8 cellular contexts compared by ENCODE assay signal in genomic region chr4:2413821-2414610, GRCh38. TPM values are rescaled to one million over a fixed set of nuclear protein-coding genes. Genes with fewer than 3 reads are reported as not detected.
DNase-seq lines count a peak whose midpoint lies in the region; ATAC-seq and TF ChIP-seq lines count a peak whose summit lies in the region.

No MANE protein-coding gene starts in this region.

- no peak for ATAC-seq in GM21528 (IDR thresholded peaks at IDR 0.05; ENCODE audit: low FRiP score, unreplicated experiment)
- no peak for ATAC-seq in GM21786 (IDR thresholded peaks at IDR 0.05; ENCODE audit: unreplicated experiment)

- POLR2A ChIA-PET in CD8-positive, alpha-beta memory T cell (lab: Charles Lee), result interaction anchor here (1.4 to 2.3 kb wide), 3 partner anchors 122 to 172 kb away, joined by 3 to 21 read pairs (median 14); partner anchors contain the start of genes FAM193A, HAUS3 and POLN

- peak; percentile 69 to 86 for TF ChIP-seq POLR2A in Peyer's patch (IDR thresholded peaks at IDR 0.05)

- H3K18ac ChIP-seq in neuronal stem cell (ENCODE audit: low read length), result peak overlapping the region; percentile 78

- H3K4me1 Mint-ChIP-seq in CD8-positive, alpha-beta memory T cell, result peaks cover 61 to 79% (median 68%) of the 10 kb centered on the region in 3 donors

- TF ChIP-seq CTCF in Peyer's patch (IDR thresholded peaks at IDR 0.05), result no peak

- no peak overlapping the region for H2BK120ac ChIP-seq in neuronal stem cell (ENCODE audit: low read depth, low read length)

- H3K27me3 Mint-ChIP-seq in CD8-positive, alpha-beta memory T cell, result peaks cover 0 to 7% of the 10 kb centered on the region in 2 donors

- peak overlapping the region; percentile 95 for H3K27ac ChIP-seq in CD8-positive, alpha-beta memory T cell (ENCODE audit: low read depth, low read length)
- H3K27ac ChIP-seq in Peyer's patch, result peak overlapping the region; percentile 72 to 98 (median 88)
- H3K27ac ChIP-seq in neuronal stem cell (replicated peaks; ENCODE audit: low read length), result no peak overlapping the region

- H2BK5ac ChIP-seq in neuronal stem cell (ENCODE audit: low read length), result no peak overlapping the region

- no peaks in the 10 kb centered on the region for H3K36me3 ChIP-seq in CD8-positive, alpha-beta memory T cell (ENCODE audit: insufficient read depth, low read length)
- H3K36me3 ChIP-seq in Peyer's patch, result no peaks in the 10 kb centered on the region
- no peaks in the 10 kb centered on the region for H3K36me3 ChIP-seq in neuronal stem cell (replicated peaks in 1 of 2; ENCODE audit: control insufficient read depth in 2 of 2, insufficient read depth in 2 of 2, low read length in 2 of 2)
- no peaks in the 10 kb centered on the region for H3K36me3 ChIP-seq in H7 (replicated peaks; ENCODE audit: control insufficient read depth, insufficient read depth, low read length)

- H4K91ac ChIP-seq in neuronal stem cell (ENCODE audit: low read depth, low read length, poor library complexity), result no peak overlapping the region

- CTCF ChIA-PET in CD8-positive, alpha-beta memory T cell (lab: Charles Lee), result interaction anchor here (0.5 to 2.8 kb wide), 12 partner anchors 8 to 563 kb away, joined by 3 to 14 read pairs (median 7); partner anchors contain the start of gene FAM193A

- no peak overlapping the region for H3K14ac ChIP-seq in neuronal stem cell (ENCODE audit: low read length)

- H3K9me3 Mint-ChIP-seq in CD8-positive, alpha-beta memory T cell, result no peaks in the 10 kb centered on the region

- H2AK5ac ChIP-seq in neuronal stem cell (ENCODE audit: low read depth, low read length), result peak overlapping the region; percentile 27

- H2AFZ ChIP-seq in neuronal stem cell (ENCODE audit: low read length), result no peak overlapping the region

- peak overlapping the region; percentile 93 to 100 (median 98) for H3K27ac Mint-ChIP-seq in CD8-positive, alpha-beta memory T cell

- H3K4me3 Mint-ChIP-seq in CD8-positive, alpha-beta memory T cell, result peak overlapping the region; percentile 74 to 85 (median 78)

- H3K36me3 Mint-ChIP-seq in CD8-positive, alpha-beta memory T cell, result peaks cover 0 to 3% (median 0%) of the 10 kb centered on the region in 3 donors

- H2BK15ac ChIP-seq in neuronal stem cell (ENCODE audit: low read length), result no peak overlapping the region

- no peak overlapping the region for H3K4ac ChIP-seq in neuronal stem cell (ENCODE audit: low read length)

- no CpG with 5 or more reads among the region's 14 CpGs for WGBS in neuronal stem cell (ENCODE audit: extremely low coverage in 2 of 2, insufficient read length in 2 of 2, insufficient replicate concordance in 1 of 2), 2 donors

- H3K9ac ChIP-seq in neuronal stem cell (ENCODE audit: low read depth, low read length, poor library complexity), result no peak overlapping the region

- H3K4me2 ChIP-seq in neuronal stem cell (ENCODE audit: insufficient read depth, low read length, poor library complexity, severe bottlenecking), result no peak overlapping the region

- H3K9me3 ChIP-seq in CD8-positive, alpha-beta memory T cell (ENCODE audit: low read length), result no peaks in the 10 kb centered on the region
- H3K9me3 ChIP-seq in Peyer's patch (no peaks in the 10 kb centered on the region), neuronal stem cell (replicated peaks in 1 of 2; ENCODE audit: control insufficient read depth in 2 of 2, insufficient read depth in 1 of 2, low read depth in 1 of 2, low read length in 2 of 2) (no peaks in the 10 kb centered on the region)

- H3K23ac ChIP-seq in neuronal stem cell (ENCODE audit: low read depth, low read length, poor library complexity), result no peak overlapping the region

- peak overlapping the region; percentile 48 for H3K4me3 ChIP-seq in CD8-positive, alpha-beta memory T cell (ENCODE audit: low read length)
- H3K4me3 ChIP-seq in Peyer's patch (peak overlapping the region in 3 of 4 donors; percentile 20 to 40 (median 37)), neuronal stem cell (ENCODE audit: low read length in 2 of 2) (no peak overlapping the region), H7 (ENCODE audit: insufficient read depth, low read depth, low read length) (no peak overlapping the region)

- no peaks in the 10 kb centered on the region for H3K79me1 ChIP-seq in neuronal stem cell (ENCODE audit: low read depth, low read length)

- no peaks in the 10 kb centered on the region for H3K27me3 ChIP-seq in CD8-positive, alpha-beta memory T cell (ENCODE audit: insufficient read depth, low read length, poor library complexity, severe bottlenecking)
- no peaks in the 10 kb centered on the region for H3K27me3 ChIP-seq in Peyer's patch
- peaks cover 26 to 79% (median 65%) of the 10 kb centered on the region in 3 experiments for H3K27me3 ChIP-seq in neuronal stem cell (ENCODE audit: control insufficient read depth in 3 of 3, insufficient read depth in 3 of 3, low read depth in 1 of 3, low read length in 3 of 3)
- H3K27me3 ChIP-seq in H7 (ENCODE audit: control insufficient read depth, insufficient read depth, low read length), result peaks cover 33% of the 10 kb centered on the region

- peak in 3 of 5 donors; percentile 26 to 64 (median 35) for DNase-seq in CD8-positive, alpha-beta memory T cell
- DNase-seq in Peyer's patch, result peak in 2 of 3 donors; percentile 90 to 92
- DNase-seq in central memory CD4-positive, alpha-beta T cell, result peak; percentile 37
- no peak for DNase-seq in neuronal stem cell (ENCODE audit: low spot score)
- DNase-seq in MV-4-11 (lab: John Stamatoyannopoulos, UW), result no peak
- no peak for DNase-seq in H7

- no peak overlapping the region for H2BK12ac ChIP-seq in neuronal stem cell (ENCODE audit: low read length)

- peaks cover 63% of the 10 kb centered on the region for H3K4me1 ChIP-seq in CD8-positive, alpha-beta memory T cell (ENCODE audit: insufficient read depth, low read length)
- H3K4me1 ChIP-seq in Peyer's patch (peaks cover 0 to 55% (median 22%) of the 10 kb centered on the region in 4 donors), neuronal stem cell (ENCODE audit: control insufficient read depth in 2 of 2, insufficient read depth in 1 of 2, low read depth in 1 of 2, low read length in 2 of 2) (peaks cover 14 to 19% of the 10 kb centered on the region in 2 donors)

- no peak overlapping the region for H4K8ac ChIP-seq in neuronal stem cell (ENCODE audit: low read depth, low read length)

RNA-seq across cellular contexts. Expression of gene ZFYVE28, which starts 4.4 kb away (rescaled TPM):
- total RNA-seq in CD8-positive, alpha-beta memory T cell, result 10 to 100 TPM; 12.9 to 13.2 TPM
- 14.8 TPM for polyA plus RNA-seq in CD8-positive, alpha-beta memory T cell
- total RNA-seq in Peyer's patch, result 100 to 1,000 TPM in 1 of 4 donors, 10 to 100 TPM in 3; 20.6 to 153 (median 63.2) TPM
- 0.15 TPM for polyA plus RNA-seq in neuronal stem cell (2013, experiment 1 of 2)
- 0.12 TPM for polyA plus RNA-seq in neuronal stem cell (2013, experiment 2 of 2)
- 2.1 and 5.7 TPM in 2 replicates for total RNA-seq in H7 (2014; rRNA removed; shearing (Covaris generic))

RNA-seq across cellular contexts. Expression of gene CFAP99, which starts 4.7 kb away (rescaled TPM):
- total RNA-seq in CD8-positive, alpha-beta memory T cell, result under 1 TPM in 1 of 2 experiments, not detected in 1; 0.07 TPM
- not detected for polyA plus RNA-seq in CD8-positive, alpha-beta memory T cell
- 1 to 10 TPM in 1 of 4 donors, under 1 TPM in 1, not detected in 2; 0.80 to 1.2 TPM for total RNA-seq in Peyer's patch
- not detected for polyA plus RNA-seq in neuronal stem cell (2013, experiment 1 of 2)
- polyA plus RNA-seq in neuronal stem cell (2013, experiment 2 of 2), result not detected
- not detected in 2 replicates for total RNA-seq in H7 (2014; rRNA removed; shearing (Covaris generic))

RNA-seq across cellular contexts. Expression of gene RNF4, which starts 54.9 kb away (rescaled TPM):
- 10 to 100 TPM; 95.4 to 98.1 TPM for total RNA-seq in CD8-positive, alpha-beta memory T cell
- polyA plus RNA-seq in CD8-positive, alpha-beta memory T cell, result 94.8 TPM
- total RNA-seq in Peyer's patch, result 10 to 100 TPM; 42.2 to 99.0 (median 50.1) TPM
- polyA plus RNA-seq in neuronal stem cell (2013, experiment 1 of 2), result 46.7 TPM
- 48.5 TPM for polyA plus RNA-seq in neuronal stem cell (2013, experiment 2 of 2)
- 79.6 and 82.8 TPM in 2 replicates for total RNA-seq in H7 (2014; rRNA removed; shearing (Covaris generic))

Comparison
In these comparisons a context has a peak if more than half of its experiments do, and no peak if none do; other contexts are left out.
1. DNase-seq: peak in CD8-positive, alpha-beta memory T cell (3 of 5), Peyer's patch (2 of 3) and central memory CD4-positive, alpha-beta T cell (single experiment); none in neuronal stem cell (single experiment), MV-4-11 (single experiment) and H7 (single experiment).
2. H3K4me3 ChIP-seq: peak in CD8-positive, alpha-beta memory T cell (single experiment) and Peyer's patch (3 of 4); none in neuronal stem cell (0 of 2) and H7 (single experiment).